In genomic region chr9:7536310-7536939, GRCh38 we compare ENCODE assay signal across 8 cellular contexts.
DNase-seq lines count a peak whose midpoint lies in the region; ATAC-seq lines count a peak whose summit lies in the region.

No MANE protein-coding gene starts in this region.

- DNase-seq in DMS153 treated with DMSO at 0.1 percent for 48 hours (lab: John Stamatoyannopoulos, UW; ENCODE audit: unreplicated experiment) (peak; percentile 12), GM19238 (ENCODE audit: insufficient read length, low spot score) (peak; percentile 11), NCI-H526 treated with DMSO at 0.1 percent for 48 hours (lab: John Stamatoyannopoulos, UW) (peak; percentile 31), iPS DF 19.7 (ENCODE audit: low read depth, low spot score) (peak; percentile 35)
- peak; percentile 51 for DNase-seq in activated naive CD8-positive, alpha-beta T cell treated with anti-CD3 and anti-CD28 coated beads, Interleukin-2, amount 50 U/mL, for 24 hours
- DNase-seq in stimulated activated CD4-positive, alpha-beta T cell treated with anti-CD3 and anti-CD28 coated beads, Interleukin-2, amount 100 ng/mL, for 24 hours, result peak; percentile 23 to 43
- no peak for DNase-seq in activated effector memory CD4-positive, alpha-beta T cell treated with Interleukin-2 at 50 U/mL for 16 hours

- peaks cover 23% of the 10 kb centered on the region for H3K4me1 Mint-ChIP-seq in activated naive CD8-positive, alpha-beta T cell treated with anti-CD3 and anti-CD28 coated beads, Interleukin-2, amount 50 U/mL, for 24 hours

- H3K36me3 Mint-ChIP-seq in activated naive CD8-positive, alpha-beta T cell treated with anti-CD3 and anti-CD28 coated beads, Interleukin-2, amount 50 U/mL, for 24 hours (ENCODE audit: low read depth), result no peaks in the 10 kb centered on the region

- peak; percentile 58 for ATAC-seq in HG03108 (IDR thresholded peaks at IDR 0.05; ENCODE audit: unreplicated experiment)
- ATAC-seq in activated naive CD8-positive, alpha-beta T cell treated with anti-CD3 and anti-CD28 coated beads, Interleukin-2, amount 50 U/mL, for 24 hours, result peak; percentile 39

- H3K4me3 Mint-ChIP-seq in activated naive CD8-positive, alpha-beta T cell treated with anti-CD3 and anti-CD28 coated beads, Interleukin-2, amount 50 U/mL, for 24 hours, result no peak overlapping the region

- peaks cover 13% of the 10 kb centered on the region for H3K27me3 Mint-ChIP-seq in activated naive CD8-positive, alpha-beta T cell treated with anti-CD3 and anti-CD28 coated beads, Interleukin-2, amount 50 U/mL, for 24 hours

- H3K9me3 Mint-ChIP-seq in activated naive CD8-positive, alpha-beta T cell treated with anti-CD3 and anti-CD28 coated beads, Interleukin-2, amount 50 U/mL, for 24 hours, result no peaks in the 10 kb centered on the region

- no peak overlapping the region for H3K27ac Mint-ChIP-seq in activated naive CD8-positive, alpha-beta T cell treated with anti-CD3 and anti-CD28 coated beads, Interleukin-2, amount 50 U/mL, for 24 hours
